In the genomic region with DNA sequence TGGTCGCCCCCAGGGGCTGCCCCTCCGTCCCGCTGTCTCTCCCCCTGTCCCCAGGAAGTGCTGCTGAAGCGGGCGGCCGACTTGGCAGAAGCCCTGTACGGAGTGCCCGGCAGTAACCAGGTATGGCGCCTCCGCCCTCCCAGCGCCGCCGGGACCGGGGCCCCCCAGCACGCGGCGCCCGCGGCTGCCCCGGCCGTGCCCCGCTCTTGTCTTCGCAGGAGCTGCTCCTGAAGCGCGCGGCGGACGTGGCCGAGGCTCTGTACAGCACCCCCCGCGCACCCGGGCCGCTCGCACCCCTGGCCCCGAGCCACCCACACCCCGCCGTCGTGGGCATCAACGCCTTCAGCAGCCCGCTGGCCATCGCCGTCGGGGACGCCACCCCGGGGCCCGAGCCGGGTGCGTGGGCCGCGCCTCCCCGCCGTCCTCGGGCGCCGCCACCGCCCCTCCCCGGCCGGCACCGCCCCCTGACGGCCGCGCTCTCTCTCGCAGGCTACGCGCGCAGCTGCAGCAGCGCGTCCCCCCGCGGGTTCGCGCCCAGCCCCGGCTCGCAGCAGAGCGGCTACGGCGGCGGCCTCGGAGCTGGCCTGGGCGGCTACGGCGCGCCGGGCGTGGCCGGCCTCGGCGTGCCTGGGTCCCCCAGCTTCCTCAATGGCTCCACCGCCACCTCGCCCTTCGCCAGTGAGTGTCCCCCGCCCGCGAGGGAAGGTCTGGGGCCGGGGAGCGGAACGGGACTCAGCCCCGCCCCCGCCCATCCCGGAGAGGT, we compare ENCODE assay signal across 9 cellular contexts. TPM values are rescaled to one million over a fixed set of nuclear protein-coding genes. Genes with fewer than 3 reads are reported as not detected.
A peak's percentile ranks its signal among the peaks of the same experiment; 100 is the strongest.
DNase-seq lines count a peak whose midpoint lies in the region; ATAC-seq and TF ChIP-seq lines count a peak whose summit lies in the region.
"Had no signal": no experiment of that assay in that cellular context is flagged by ENCODE, and none has a peak within 500 bp of the region (broad histone marks: within the 10 kb centered on the region; RNA-seq: fewer than 3 reads in every experiment).

No MANE protein-coding gene starts in this region.

- H3K27ac Mint-ChIP-seq in activated T-helper 1 cell treated with anti-CD3 and anti-CD28 coated beads, Interleukin-12 subunit alpha, Interleukin-12 subunit beta, Interleukin-2, Interleukin-4 antibody, amounts not matched to agents 30 ng/mL and 10 ng/mL and 1 ng/mL, durations not matched to agents 14 hours and 24 hours and 36 hours, result no peak overlapping the region

- TF ChIP-seq CTCF in right atrium auricular region (IDR thresholded peaks at IDR 0.05), result peak in 1 of 2 donors; percentile 10

- peaks cover 22% of the 10 kb centered on the region for H3K4me1 Mint-ChIP-seq in activated T-helper 1 cell treated with anti-CD3 and anti-CD28 coated beads, Interleukin-12 subunit alpha, Interleukin-12 subunit beta, Interleukin-2, Interleukin-4 antibody, amounts not matched to agents 30 ng/mL and 10 ng/mL and 1 ng/mL, durations not matched to agents 14 hours and 24 hours and 36 hours (ENCODE audit: low read depth)

- H3K27ac ChIP-seq in right atrium auricular region, result peak overlapping the region in 1 of 2 donors; percentile 22

- peaks cover 0 to 33% of the 10 kb centered on the region in 2 donors for H3K4me1 ChIP-seq in right atrium auricular region

- DNase-seq in Daoy (ENCODE audit: low read depth) (peak; percentile 60), NCI-H2171 (lab: John Stamatoyannopoulos, UW) (peak; percentile 39), right atrium auricular region (ENCODE audit: low spot score) (no peak), anterior cingulate cortex (lab: John Stamatoyannopoulos, UW) (no peak)
- peak; percentile 43 for DNase-seq in activated T-helper 1 cell treated with anti-CD3 and anti-CD28 coated beads, Interleukin-12 subunit alpha, Interleukin-12 subunit beta, Interleukin-2, Interleukin-4 antibody, amounts not matched to agents 30 ng/mL and 10 ng/mL and 1 ng/mL, durations not matched to agents 14 hours and 24 hours and 36 hours (ENCODE audit: low spot score)
- peak; percentile 55 for DNase-seq in stimulated activated CD4-positive, alpha-beta T cell treated with anti-CD3 and anti-CD28 coated beads, Interleukin-12 subunit alpha, Interleukin-12 subunit beta, amount 100 ng/mL, for 4 hours

- ATAC-seq in HG02970 (IDR thresholded peaks at IDR 0.05; ENCODE audit: low FRiP score, unreplicated experiment) (no peak), HG03457 (IDR thresholded peaks at IDR 0.05; ENCODE audit: unreplicated experiment) (no peak)

- no peaks in the 10 kb centered on the region for H3K9me3 ChIP-seq in right atrium auricular region

- H3K4me3 Mint-ChIP-seq in activated T-helper 1 cell treated with anti-CD3 and anti-CD28 coated beads, Interleukin-12 subunit alpha, Interleukin-12 subunit beta, Interleukin-2, Interleukin-4 antibody, amounts not matched to agents 30 ng/mL and 10 ng/mL and 1 ng/mL, durations not matched to agents 14 hours and 24 hours and 36 hours, result no peak overlapping the region

- peaks cover 2% of the 10 kb centered on the region for H3K36me3 Mint-ChIP-seq in activated T-helper 1 cell treated with anti-CD3 and anti-CD28 coated beads, Interleukin-12 subunit alpha, Interleukin-12 subunit beta, Interleukin-2, Interleukin-4 antibody, amounts not matched to agents 30 ng/mL and 10 ng/mL and 1 ng/mL, durations not matched to agents 14 hours and 24 hours and 36 hours (ENCODE audit: low read depth)

- H3K4me3 ChIP-seq in right atrium auricular region, result peak overlapping the region; percentile 26 to 52

- H3K27me3 ChIP-seq in right atrium auricular region, result peaks cover 8 to 10% of the 10 kb centered on the region in 2 donors

- no peaks in the 10 kb centered on the region for H3K36me3 ChIP-seq in right atrium auricular region

- H3K9me3 Mint-ChIP-seq in activated T-helper 1 cell treated with anti-CD3 and anti-CD28 coated beads, Interleukin-12 subunit alpha, Interleukin-12 subunit beta, Interleukin-2, Interleukin-4 antibody, amounts not matched to agents 30 ng/mL and 10 ng/mL and 1 ng/mL, durations not matched to agents 14 hours and 24 hours and 36 hours, result no peaks in the 10 kb centered on the region

- H3K27me3 Mint-ChIP-seq in activated T-helper 1 cell treated with anti-CD3 and anti-CD28 coated beads, Interleukin-12 subunit alpha, Interleukin-12 subunit beta, Interleukin-2, Interleukin-4 antibody, amounts not matched to agents 30 ng/mL and 10 ng/mL and 1 ng/mL, durations not matched to agents 14 hours and 24 hours and 36 hours (ENCODE audit: insufficient read depth), result peaks cover 48% of the 10 kb centered on the region

- intact Hi-C loops in activated T-helper 1 cell treated with anti-CD3 and anti-CD28 coated beads, Interleukin-12 subunit alpha, Interleukin-12 subunit beta, Interleukin-2, Interleukin-4 antibody, amounts not matched to agents 30 ng/mL and 10 ng/mL and 1 ng/mL, durations not matched to agents 14 hours and 24 hours and 36 hours (cut with micrococcal nuclease), result loop anchor here (1.0 to 5.0 kb wide), 6 partner anchors 9 to 260 kb away; a partner anchor contains a TSS

RNA-seq across cellular contexts. Expression of a gene that starts 48.4 kb away (rescaled TPM):
- total RNA-seq in Daoy (2014; rRNA removed; shearing (Covaris generic)), result 2.0 and 2.7 TPM in 2 replicates
- total RNA-seq in activated T-helper 1 cell treated with anti-CD3 and anti-CD28 coated beads, Interleukin-12 subunit alpha, Interleukin-12 subunit beta, Interleukin-2, Interleukin-4 antibody, amounts not matched to agents 30 ng/mL and 10 ng/mL and 1 ng/mL, durations not matched to agents 14 hours and 24 hours and 36 hours, result 0.31 and 0.76 TPM in 2 replicates
- total RNA-seq in right atrium auricular region, result 1 to 10 TPM; 2.9 to 4.4 TPM
- total RNA-seq: LHCN-M2 had no signal

RNA-seq across cellular contexts. Expression of a gene that starts 59.5 kb away (rescaled TPM):
- total RNA-seq in Daoy (2014; rRNA removed; shearing (Covaris generic)), result 0.12 and 0.40 TPM in 2 replicates
- total RNA-seq in activated T-helper 1 cell treated with anti-CD3 and anti-CD28 coated beads, Interleukin-12 subunit alpha, Interleukin-12 subunit beta, Interleukin-2, Interleukin-4 antibody, amounts not matched to agents 30 ng/mL and 10 ng/mL and 1 ng/mL, durations not matched to agents 14 hours and 24 hours and 36 hours, result 12.3 and 12.6 TPM in 2 replicates
- 1 to 10 TPM; 2.5 to 8.5 TPM for total RNA-seq in right atrium auricular region

Comparison
In these comparisons a context has a peak if more than half of its experiments do, and no peak if none do; other contexts are left out.
1. DNase-seq: peak in Daoy (single experiment), NCI-H2171 (single experiment), activated T-helper 1 cell treated with anti-CD3 and anti-CD28 coated beads, Interleukin-12 subunit alpha, Interleukin-12 subunit beta, Interleukin-2, Interleukin-4 antibody, amounts not matched to agents 30 ng/mL and 10 ng/mL and 1 ng/mL, durations not matched to agents 14 hours and 24 hours and 36 hours (single experiment) and stimulated activated CD4-positive, alpha-beta T cell treated with anti-CD3 and anti-CD28 coated beads, Interleukin-12 subunit alpha, Interleukin-12 subunit beta, amount 100 ng/mL, for 4 hours (single experiment); none in right atrium auricular region (single experiment) and anterior cingulate cortex (0 of 58).